Comparison of ENCODE assay signal across 10 cellular contexts in the genomic region with DNA sequence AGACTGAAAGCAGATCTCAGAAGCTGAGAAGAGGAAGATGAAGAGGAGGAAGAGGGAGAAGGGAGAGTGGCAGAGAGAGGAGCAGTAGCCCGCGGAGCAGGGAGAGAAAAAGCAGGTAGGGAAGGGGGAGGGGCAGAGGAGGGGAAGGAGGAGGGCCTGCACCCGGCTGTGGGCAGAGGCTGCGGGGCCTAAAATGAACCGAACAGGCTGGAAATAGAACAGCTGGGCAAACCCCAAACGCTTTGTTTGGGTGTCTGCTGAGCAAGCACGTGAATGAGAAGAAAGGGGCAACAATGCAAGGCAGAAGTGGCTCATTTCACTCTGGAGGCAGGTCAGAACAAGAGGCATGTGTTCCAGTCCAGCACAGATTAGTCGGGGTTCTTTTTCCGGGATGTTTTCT. TPM values are rescaled to one million over a fixed set of nuclear protein-coding genes. Genes with fewer than 3 reads are reported as not detected.
DNase-seq lines count a peak whose midpoint lies in the region; ATAC-seq and TF ChIP-seq lines count a peak whose summit lies in the region.
"Had no signal": no experiment of that assay in that cellular context is flagged by ENCODE, and none has a peak within 500 bp of the region (broad histone marks: within the 10 kb centered on the region; RNA-seq: fewer than 3 reads in every experiment).

No MANE protein-coding gene starts in this region.

- no peak overlapping the region for H3K27ac ChIP-seq in HEK293 (ENCODE audit: extremely low read depth, low read depth, low read length)
- no peak overlapping the region for H3K27ac ChIP-seq in neuronal stem cell (replicated peaks; ENCODE audit: low read length)
- H3K27ac ChIP-seq in brain microvascular endothelial cell: no peak overlapping the region

- DNase-seq in NCI-H82 (lab: John Stamatoyannopoulos, UW) (peak; percentile 58), NCI-H82 treated with DMSO at 0.1 percent for 48 hours (lab: John Stamatoyannopoulos, UW; ENCODE audit: unreplicated experiment) (no peak), NOMO-1 treated with dmso at 0.1 percent for 144 hours (lab: John Stamatoyannopoulos, UW; ENCODE audit: unreplicated experiment) (peak; percentile 46), neuronal stem cell (ENCODE audit: low spot score) (no peak), left colon (no peak), brain microvascular endothelial cell (no peak), NCI-H1436 (lab: John Stamatoyannopoulos, UW) (no peak)
- DNase-seq: AML-193, left ventricle myocardium superior had no signal

- no peaks in the 10 kb centered on the region for H3K79me1 ChIP-seq in neuronal stem cell (ENCODE audit: low read depth, low read length)

- peaks cover 0 to 31% (median 0%) of the 10 kb centered on the region in 3 experiments for H3K27me3 ChIP-seq in neuronal stem cell (ENCODE audit: control insufficient read depth in 3 of 3, insufficient read depth in 3 of 3, low read depth in 1 of 3, low read length in 3 of 3)
- H3K27me3 ChIP-seq in brain microvascular endothelial cell (replicated peaks): peaks cover 5% of the 10 kb centered on the region

- H4K8ac ChIP-seq in neuronal stem cell (ENCODE audit: low read depth, low read length): no peak overlapping the region

- H3K9ac ChIP-seq in neuronal stem cell (ENCODE audit: low read depth, low read length, poor library complexity): no peak overlapping the region

- no peak overlapping the region for H3K23ac ChIP-seq in neuronal stem cell (ENCODE audit: low read depth, low read length, poor library complexity)

- H3K4me1 ChIP-seq in HEK293 (ENCODE audit: control insufficient read depth, insufficient read depth, low read length) (no peaks in the 10 kb centered on the region), neuronal stem cell (ENCODE audit: control insufficient read depth in 2 of 2, insufficient read depth in 1 of 2, low read depth in 1 of 2, low read length in 2 of 2) (peaks cover 6 to 8% of the 10 kb centered on the region in 2 donors)

- no peak overlapping the region for H3K4me2 ChIP-seq in neuronal stem cell (ENCODE audit: insufficient read depth, low read length, poor library complexity, severe bottlenecking)

- no peak overlapping the region for H3K4ac ChIP-seq in neuronal stem cell (ENCODE audit: low read length)

- POLR2A ChIA-PET in HEK293 (lab: Yijun Ruan, JAX): no interaction called here

- no peak overlapping the region for H3K14ac ChIP-seq in neuronal stem cell (ENCODE audit: low read length)

- H2BK120ac ChIP-seq in neuronal stem cell (ENCODE audit: low read depth, low read length): no peak overlapping the region

- H2BK12ac ChIP-seq in neuronal stem cell (ENCODE audit: low read length): peak overlapping the region; percentile 42

- peak overlapping the region; percentile 82 for H2AFZ ChIP-seq in neuronal stem cell (ENCODE audit: low read length)

- intact Hi-C loops in left colon (cut with DNase I, micrococcal nuclease): no loop called here

- H2BK5ac ChIP-seq in neuronal stem cell (ENCODE audit: low read length): no peak overlapping the region

- H4K91ac ChIP-seq in neuronal stem cell (ENCODE audit: low read depth, low read length, poor library complexity): no peak overlapping the region

- no peak overlapping the region for H3K4me3 ChIP-seq in HEK293 (ENCODE audit: low read depth, low read length)
- H3K4me3 ChIP-seq in neuronal stem cell (ENCODE audit: low read length in 2 of 2): peak overlapping the region in 1 of 2 donors; percentile 18
- H3K4me3 ChIP-seq in brain microvascular endothelial cell (ENCODE audit: low read depth, low read length): no peak overlapping the region

- H2BK15ac ChIP-seq in neuronal stem cell (ENCODE audit: low read length): no peak overlapping the region

- no peaks in the 10 kb centered on the region for H3K9me3 ChIP-seq in HEK293 (ENCODE audit: control insufficient read depth, insufficient read depth, low read depth, low read length)
- H3K9me3 ChIP-seq in neuronal stem cell (replicated peaks in 1 of 2; ENCODE audit: control insufficient read depth in 2 of 2, insufficient read depth in 1 of 2, low read depth in 1 of 2, low read length in 2 of 2): no peaks in the 10 kb centered on the region

- H2AK5ac ChIP-seq in neuronal stem cell (ENCODE audit: low read depth, low read length): no peak overlapping the region

- no peak for TF ChIP-seq CTCF in HEK293 (tag by site-specific recombination; IDR thresholded peaks at IDR 0.05)
- no peak for TF ChIP-seq CTCF in brain microvascular endothelial cell (IDR thresholded peaks at IDR 0.05; ENCODE audit: low read depth, low read length, missing control alignments)

- H3K36me3 ChIP-seq in HEK293 (ENCODE audit: control insufficient read depth in 2 of 2, insufficient read depth in 1 of 2, low read length in 2 of 2) (peaks cover 0 to 4% of the 10 kb centered on the region in 2 experiments; a peak in 1 of 3 replicates), neuronal stem cell (replicated peaks in 1 of 2; ENCODE audit: control insufficient read depth in 2 of 2, insufficient read depth in 2 of 2, low read length in 2 of 2) (no peaks in the 10 kb centered on the region), brain microvascular endothelial cell (replicated peaks) (no peaks in the 10 kb centered on the region)

- no peak for ATAC-seq in left colon
- ATAC-seq: left ventricle myocardium superior had no signal

- in situ Hi-C loops in brain microvascular endothelial cell (cut with HindIII; ENCODE audit: low pct_ligation_motif_present, low sequenced_read_pairs): no loop called here

- CTCF ChIA-PET in HEK293 (lab: Yijun Ruan, JAX): interaction anchor here (3.0 to 3.5 kb wide), 2 partner anchors 35 to 69 kb away, joined by 11 to 15 read pairs; no protein-coding TSS in a partner anchor

- WGBS in neuronal stem cell (ENCODE audit: extremely low coverage in 2 of 2, insufficient read length in 2 of 2, insufficient replicate concordance in 1 of 2), 2 donors: no CpG with 5 or more reads among the region's 9 CpGs

- no peak overlapping the region for H3K18ac ChIP-seq in neuronal stem cell (ENCODE audit: low read length)

TF ChIP-seq in HEK293, 187 proteins besides CTCF, POLR2A, EP300 and RAD21 (continues in another document):
- TF ChIP-seq, protein P1, sequence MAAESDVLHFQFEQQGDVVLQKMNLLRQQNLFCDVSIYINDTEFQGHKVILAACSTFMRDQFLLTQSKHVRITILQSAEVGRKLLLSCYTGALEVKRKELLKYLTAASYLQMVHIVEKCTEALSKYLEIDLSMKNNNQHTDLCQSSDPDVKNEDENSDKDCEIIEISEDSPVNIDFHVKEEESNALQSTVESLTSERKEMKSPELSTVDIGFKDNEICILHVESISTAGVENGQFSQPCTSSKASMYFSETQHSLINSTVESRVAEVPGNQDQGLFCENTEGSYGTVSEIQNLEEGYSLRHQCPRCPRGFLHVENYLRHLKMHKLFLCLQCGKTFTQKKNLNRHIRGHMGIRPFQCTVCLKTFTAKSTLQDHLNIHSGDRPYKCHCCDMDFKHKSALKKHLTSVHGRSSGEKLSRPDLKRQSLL (tag by site-specific recombination; IDR thresholded peaks at IDR 0.05): no peak
- TF ChIP-seq, protein P2, sequence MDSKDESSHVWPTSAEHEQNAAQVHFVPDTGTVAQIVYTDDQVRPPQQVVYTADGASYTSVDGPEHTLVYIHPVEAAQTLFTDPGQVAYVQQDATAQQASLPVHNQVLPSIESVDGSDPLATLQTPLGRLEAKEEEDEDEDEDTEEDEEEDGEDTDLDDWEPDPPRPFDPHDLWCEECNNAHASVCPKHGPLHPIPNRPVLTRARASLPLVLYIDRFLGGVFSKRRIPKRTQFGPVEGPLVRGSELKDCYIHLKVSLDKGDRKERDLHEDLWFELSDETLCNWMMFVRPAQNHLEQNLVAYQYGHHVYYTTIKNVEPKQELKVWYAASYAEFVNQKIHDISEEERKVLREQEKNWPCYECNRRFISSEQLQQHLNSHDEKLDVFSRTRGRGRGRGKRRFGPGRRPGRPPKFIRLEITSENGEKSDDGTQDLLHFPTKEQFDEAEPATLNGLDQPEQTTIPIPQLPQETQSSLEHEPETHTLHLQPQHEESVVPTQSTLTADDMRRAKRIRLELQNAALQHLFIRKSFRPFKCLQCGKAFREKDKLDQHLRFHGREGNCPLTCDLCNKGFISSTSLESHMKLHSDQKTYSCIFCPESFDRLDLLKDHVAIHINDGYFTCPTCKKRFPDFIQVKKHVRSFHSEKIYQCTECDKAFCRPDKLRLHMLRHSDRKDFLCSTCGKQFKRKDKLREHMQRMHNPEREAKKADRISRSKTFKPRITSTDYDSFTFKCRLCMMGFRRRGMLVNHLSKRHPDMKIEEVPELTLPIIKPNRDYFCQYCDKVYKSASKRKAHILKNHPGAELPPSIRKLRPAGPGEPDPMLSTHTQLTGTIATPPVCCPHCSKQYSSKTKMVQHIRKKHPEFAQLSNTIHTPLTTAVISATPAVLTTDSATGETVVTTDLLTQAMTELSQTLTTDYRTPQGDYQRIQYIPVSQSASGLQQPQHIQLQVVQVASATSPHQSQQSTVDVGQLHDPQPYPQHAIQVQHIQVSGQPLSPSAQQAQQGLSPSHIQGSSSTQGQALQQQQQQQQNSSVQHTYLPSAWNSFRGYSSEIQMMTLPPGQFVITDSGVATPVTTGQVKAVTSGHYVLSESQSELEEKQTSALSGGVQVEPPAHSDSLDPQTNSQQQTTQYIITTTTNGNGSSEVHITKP (tag by site-specific recombination; IDR thresholded peaks at IDR 0.05): no peak
- TF ChIP-seq ZBTB1 (tag by site-specific recombination; IDR thresholded peaks at IDR 0.05) (no peak), ZNF600 (tag by site-specific recombination; IDR thresholded peaks at IDR 0.05) (peak; percentile 39; the same call in 1 of the 2 replicates), KLF7 (tag by site-specific recombination; IDR thresholded peaks at IDR 0.05; ENCODE audit: borderline replicate concordance) (no peak), SP2 (tag by site-specific recombination; IDR thresholded peaks at IDR 0.05) (no peak)
- TF ChIP-seq, protein P3, sequence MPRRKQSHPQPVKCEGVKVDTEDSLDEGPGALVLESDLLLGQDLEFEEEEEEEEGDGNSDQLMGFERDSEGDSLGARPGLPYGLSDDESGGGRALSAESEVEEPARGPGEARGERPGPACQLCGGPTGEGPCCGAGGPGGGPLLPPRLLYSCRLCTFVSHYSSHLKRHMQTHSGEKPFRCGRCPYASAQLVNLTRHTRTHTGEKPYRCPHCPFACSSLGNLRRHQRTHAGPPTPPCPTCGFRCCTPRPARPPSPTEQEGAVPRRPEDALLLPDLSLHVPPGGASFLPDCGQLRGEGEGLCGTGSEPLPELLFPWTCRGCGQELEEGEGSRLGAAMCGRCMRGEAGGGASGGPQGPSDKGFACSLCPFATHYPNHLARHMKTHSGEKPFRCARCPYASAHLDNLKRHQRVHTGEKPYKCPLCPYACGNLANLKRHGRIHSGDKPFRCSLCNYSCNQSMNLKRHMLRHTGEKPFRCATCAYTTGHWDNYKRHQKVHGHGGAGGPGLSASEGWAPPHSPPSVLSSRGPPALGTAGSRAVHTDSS (tag by site-specific recombination; IDR thresholded peaks at IDR 0.05): peak; percentile 70

RNA-seq across cellular contexts. Expression of a gene that starts 33.5 kb away (rescaled TPM):
- polyA plus RNA-seq in neuronal stem cell (2013, experiment 1 of 2): 3.3 TPM
- polyA plus RNA-seq in neuronal stem cell (2013, experiment 2 of 2): 3.2 TPM
- 1 to 10 TPM; 7.0 to 8.1 TPM for total RNA-seq in left colon

Comparison
In these comparisons a context has a peak if more than half of its experiments do, and no peak if none do; other contexts are left out.
1. DNase-seq: peak in NCI-H82 (single experiment) and NOMO-1 treated with dmso at 0.1 percent for 144 hours (single experiment); none in NCI-H82 treated with DMSO at 0.1 percent for 48 hours (single experiment), neuronal stem cell (single experiment), left colon (0 of 2), brain microvascular endothelial cell (single experiment) and NCI-H1436 (single experiment).